Comparison of ENCODE assay signal across 9 cellular contexts in the genomic region with DNA sequence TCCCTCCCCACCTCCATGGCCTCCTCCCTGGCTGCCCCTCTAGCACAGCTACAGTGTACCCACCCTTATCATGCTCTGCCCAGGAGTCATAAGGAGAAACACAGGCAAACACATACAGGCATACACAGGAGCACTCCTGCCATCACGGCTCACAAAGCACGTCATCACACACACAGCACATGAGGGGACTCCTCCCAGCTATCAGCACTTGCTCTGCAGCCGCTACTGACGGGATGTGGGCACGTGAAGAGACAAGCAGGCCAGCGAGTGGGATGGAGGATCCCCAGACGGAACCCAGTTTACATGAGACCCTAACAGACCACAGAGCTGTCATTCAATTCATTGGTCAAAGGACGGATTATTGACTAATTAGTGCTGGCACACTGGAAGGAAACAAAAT. TPM values are rescaled to one million over a fixed set of nuclear protein-coding genes. Genes with fewer than 3 reads are reported as not detected.
DNase-seq lines count a peak whose midpoint lies in the region; ATAC-seq and TF ChIP-seq lines count a peak whose summit lies in the region.
"Had no signal": no experiment of that assay in that cellular context is flagged by ENCODE, and none has a peak within 500 bp of the region (broad histone marks: within the 10 kb centered on the region; RNA-seq: fewer than 3 reads in every experiment).

No MANE protein-coding gene starts in this region.

- H3K27me3 ChIP-seq in heart left ventricle: no peaks in the 10 kb centered on the region
- H3K27me3 ChIP-seq: body of pancreas had no signal

- peak; percentile 50 for DNase-seq in T-helper 9 cell
- DNase-seq in activated T-helper 1 cell treated with anti-CD3 and anti-CD28 coated beads, Interleukin-2, amount 50 U/mL, for 16 hours (ENCODE audit: low read depth in 1 of 2, low spot score in 1 of 2): peak; percentile 33 to 37
- peak in 2 of 5 donors; percentile 46 to 59 for DNase-seq in heart left ventricle
- peak; percentile 42 for DNase-seq in stimulated activated naive CD4-positive, alpha-beta T cell treated with Interleukin-2 at 50 U/mL for 16 hours (lab: John Stamatoyannopoulos, UW)
- no peak for DNase-seq in NCI-H187 (lab: John Stamatoyannopoulos, UW)
- DNase-seq in DMS53 treated with DMSO at 0.1 percent for 48 hours (lab: John Stamatoyannopoulos, UW; ENCODE audit: unreplicated experiment): no peak
- DNase-seq: body of pancreas, NCI-H1930 had no signal

- 46 to 66% (median 55%) methylated on average over 8 of the region's 8 CpGs for WGBS in heart left ventricle, 4 donors

- H3K4me1 ChIP-seq in heart left ventricle: peaks cover 0 to 76% (median 3%) of the 10 kb centered on the region in 12 donors
- H3K4me1 ChIP-seq: body of pancreas had no signal

- no peak for TF ChIP-seq POLR2A in heart left ventricle (IDR thresholded peaks at IDR 0.05)

- no peak for TF ChIP-seq CTCF in heart left ventricle (IDR thresholded peaks at IDR 0.05)

- intact Hi-C loops in heart left ventricle (cut with DNase I): loop anchor here in 1 of 10 donors (10.0 kb wide), 1 partner anchor 59 kb away; no protein-coding TSS in a partner anchor

- ATAC-seq in heart left ventricle: peak; percentile 70 to 77 (median 71)
- no peak for ATAC-seq in HG02885 (IDR thresholded peaks at IDR 0.05; ENCODE audit: poor library complexity, unreplicated experiment)
- ATAC-seq: body of pancreas had no signal

- H3K27ac ChIP-seq in heart left ventricle: no peak overlapping the region
- H3K27ac ChIP-seq: body of pancreas had no signal

- no peaks in the 10 kb centered on the region for H3K9me3 ChIP-seq in heart left ventricle
- H3K9me3 ChIP-seq: body of pancreas had no signal

- H3K4me3 ChIP-seq in heart left ventricle: no peak overlapping the region
- H3K4me3 ChIP-seq: body of pancreas had no signal

- H3K36me3 ChIP-seq in heart left ventricle: no peaks in the 10 kb centered on the region

RNA-seq across cellular contexts. Expression of gene SEMA4D, which starts 53.7 kb away (rescaled TPM):
- 10 to 100 TPM; 12.8 to 59.8 (median 20.3) TPM for total RNA-seq in heart left ventricle
- polyA plus RNA-seq in heart left ventricle: 1 to 10 TPM; 4.0 to 8.1 TPM

Comparison
In these comparisons a context has a peak if more than half of its experiments do, and no peak if none do; other contexts are left out.
1. DNase-seq: peak in T-helper 9 cell (single experiment), activated T-helper 1 cell treated with anti-CD3 and anti-CD28 coated beads, Interleukin-2, amount 50 U/mL, for 16 hours (2 of 2) and stimulated activated naive CD4-positive, alpha-beta T cell treated with Interleukin-2 at 50 U/mL for 16 hours (single experiment); none in NCI-H187 (0 of 2) and DMS53 treated with DMSO at 0.1 percent for 48 hours (single experiment).